ENCODE assay signal across 31 cellular contexts in genomic region chr10:58842860-58843376, GRCh38.
"Had no signal": no experiment of that assay in that cellular context is flagged by ENCODE, and none has a peak within 500 bp of the region (broad histone marks: within the 10 kb centered on the region; RNA-seq: fewer than 3 reads in every experiment).

No MANE protein-coding gene starts in this region.

- H3K4me1 Mint-ChIP-seq: activated B cell treated with CpG ODN at 0.5 μM for 24 hours; activated T-helper 17 cell treated with anti-CD3 and anti-CD28 coated beads, Interleukin-2, amount 50 U/mL, for 72 hours; central memory CD8-positive, alpha-beta T cell; T-helper 17 cell had no signal

- H3K27me3 ChIP-seq: ascending aorta, brain microvascular endothelial cell, esophagus squamous epithelium had no signal

- H3K27ac Mint-ChIP-seq: activated B cell treated with CpG ODN at 0.5 μM for 24 hours; activated CD8-positive, alpha-beta T cell treated with anti-CD3 and anti-CD28 coated beads for 36 hours; activated naive CD8-positive, alpha-beta T cell; activated T-helper 17 cell treated with anti-CD3 and anti-CD28 coated beads, Interleukin-2, amount 50 U/mL, for 72 hours; T-helper 17 cell; T-helper 2 cell treated with Interferon-gamma antibody and Interleukin-4, amounts not matched to agents 5 μg/mL and 100 μg/mL, for 36 hours had no signal

- H3K36me3 Mint-ChIP-seq: activated naive CD8-positive, alpha-beta T cell had no signal

- H3K4me1 ChIP-seq: ascending aorta, esophagus squamous epithelium had no signal

- H3K9me3 ChIP-seq: ascending aorta, esophagus squamous epithelium had no signal

- FAIRE-seq: bronchial epithelial cell, endometrium, endothelial cell of umbilical vein, frontal cortex had no signal

- H3K27me3 Mint-ChIP-seq: activated T-helper 17 cell treated with anti-CD3 and anti-CD28 coated beads, Interleukin-2, amount 50 U/mL, for 72 hours; central memory CD8-positive, alpha-beta T cell had no signal

- H3K36me3 ChIP-seq: ascending aorta, brain microvascular endothelial cell, esophagus squamous epithelium, WERI-Rb-1 had no signal

- H3K4me3 Mint-ChIP-seq: activated B cell treated with CpG ODN at 0.5 μM for 24 hours; activated CD8-positive, alpha-beta T cell treated with anti-CD3 and anti-CD28 coated beads for 36 hours; activated naive CD8-positive, alpha-beta T cell; activated T-cell treated with anti-CD3 and anti-CD28 coated beads, Interleukin-2, amount 50 U/mL, for 4 hours; activated T-helper 17 cell treated with anti-CD3 and anti-CD28 coated beads, Interleukin-2, amount 50 U/mL, for 72 hours; central memory CD8-positive, alpha-beta T cell; T-helper 17 cell; T-helper 2 cell treated with Interferon-gamma antibody and Interleukin-4, amounts not matched to agents 5 μg/mL and 100 μg/mL, for 36 hours had no signal

- H3K27ac ChIP-seq: ascending aorta, brain microvascular endothelial cell, coronary artery, epithelial cell of prostate, esophagus squamous epithelium, WERI-Rb-1 had no signal

- H3K9me3 Mint-ChIP-seq: activated B cell treated with CpG ODN at 0.5 μM for 24 hours; activated CD8-positive, alpha-beta T cell treated with anti-CD3 and anti-CD28 coated beads for 36 hours; activated T-cell treated with anti-CD3 and anti-CD28 coated beads, Interleukin-2, amount 50 U/mL, for 4 hours; activated T-helper 17 cell treated with anti-CD3 and anti-CD28 coated beads, Interleukin-2, amount 50 U/mL, for 72 hours; T-helper 2 cell treated with Interferon-gamma antibody and Interleukin-4, amounts not matched to agents 5 μg/mL and 100 μg/mL, for 36 hours had no signal

- H3K4me3 ChIP-seq: ascending aorta, coronary artery, esophagus squamous epithelium had no signal

- ATAC-seq: activated CD4-positive, CD25-positive, alpha-beta regulatory T cell treated with anti-CD3 and anti-CD28 coated beads, Interleukin-2, amount 50 U/mL, for 24 hours; activated CD8-positive, alpha-beta T cell treated with anti-CD3 and anti-CD28 coated beads for 36 hours; activated T-cell treated with anti-CD3 and anti-CD28 coated beads, Interleukin-2, amount 50 U/mL, for 4 hours; activated T-helper 17 cell treated with anti-CD3 and anti-CD28 coated beads, Interleukin-2, amount 50 U/mL, for 72 hours; T-helper 17 cell had no signal

- DNase-seq: activated B cell treated with CpG ODN at 0.5 μM for 24 hours; activated CD4-positive, alpha-beta T cell treated with anti-CD3 and anti-CD28 coated beads for 48 hours; activated CD4-positive, alpha-beta T cell treated with anti-CD3 and anti-CD28 coated beads, Interleukin-2, amount 50 U/mL, for 1 hour; activated CD4-positive, alpha-beta T cell treated with anti-CD3 and anti-CD28 coated beads, Interleukin-2, amount 50 U/mL, for 48 hours; activated CD8-positive, alpha-beta memory T cell treated with anti-CD3 and anti-CD28 coated beads for 24 hours; activated CD8-positive, alpha-beta T cell treated with anti-CD3 and anti-CD28 coated beads for 36 hours; activated effector memory CD4-positive, alpha-beta T cell treated with Interleukin-2 at 50 U/mL for 16 hours; activated gamma-delta T cell treated with Interleukin-2 at 50 U/mL for 16 hours; activated naive CD4-positive, alpha-beta T cell treated with anti-CD3 and anti-CD28 coated beads, Interleukin-2, amount 50 U/mL, for 16 hours; activated naive CD4-positive, alpha-beta T cell treated with Interleukin-2 at 50 U/mL for 16 hours; activated T-cell treated with anti-CD3 and anti-CD28 coated beads, Interleukin-2, amount 50 U/mL, for 4 hours; brain microvascular endothelial cell; effector CD8-positive, alpha-beta T cell; esophagus squamous epithelium; head of caudate nucleus; T-helper 1 cell; T-helper 17 cell; T1000; WERI-Rb-1 had no signal
